ENCODE assay signal across 20 cellular contexts in the genomic region with DNA sequence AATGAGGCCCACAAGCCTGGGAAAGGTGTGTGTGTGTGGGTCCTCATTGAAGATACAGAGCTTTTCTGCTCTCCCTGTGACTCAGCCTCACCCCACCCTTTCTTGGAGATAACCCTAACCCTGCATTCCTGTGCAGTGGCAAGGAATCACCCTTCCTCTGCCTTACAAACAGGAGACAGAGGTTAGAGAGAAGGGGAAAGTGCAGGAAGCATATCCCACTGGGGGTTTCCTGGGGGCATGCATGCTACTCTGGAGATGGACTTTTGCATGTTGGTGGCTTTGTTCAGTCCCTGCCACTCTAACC. TPM values are rescaled to one million over a fixed set of nuclear protein-coding genes. Genes with fewer than 3 reads are reported as not detected.
"Had no signal": no experiment of that assay in that cellular context is flagged by ENCODE, and none has a peak within 500 bp of the region (broad histone marks: within the 10 kb centered on the region; RNA-seq: fewer than 3 reads in every experiment).

No MANE protein-coding gene starts in this region.

- H3K36me3 Mint-ChIP-seq: activated naive CD8-positive, alpha-beta T cell treated with anti-CD3 and anti-CD28 coated beads for 36 hours had no signal

- H3K27ac Mint-ChIP-seq: activated CD4-positive, alpha-beta memory T cell treated with anti-CD3 and anti-CD28 coated beads, Interleukin-2, amount 10 ng/mL, durations not matched to agents 7 days and 5 days; activated naive CD8-positive, alpha-beta T cell treated with anti-CD3 and anti-CD28 coated beads for 36 hours; effector memory CD8-positive, alpha-beta T cell had no signal

- DNase-seq: activated CD4-positive, alpha-beta memory T cell treated with anti-CD3 and anti-CD28 coated beads, Interleukin-2, amount 10 ng/mL, durations not matched to agents 7 days and 5 days; activated gamma-delta T cell treated with Interleukin-2 at 50 U/mL for 16 hours; activated naive CD8-positive, alpha-beta T cell treated with anti-CD3 and anti-CD28 coated beads for 36 hours; activated T-cell treated with anti-CD3 and anti-CD28 coated beads, Interleukin-2, amount 50 U/mL, for 48 hours; aorta; caudate nucleus; cortex of kidney; effector memory CD8-positive, alpha-beta T cell; hippocampal formation; lower lobe of right lung; midbrain; nucleus accumbens; spleen; stimulated activated CD4-positive, alpha-beta T cell treated with anti-CD3 and anti-CD28 coated beads, Interleukin-1b, Interleukin-23, amount 100 ng/mL, for 48 hours; stimulated activated naive CD4-positive, alpha-beta T cell; SW 1271; transverse colon had no signal

- H3K27ac ChIP-seq: lower lobe of right lung, prostate gland, spleen, transverse colon had no signal

- H3K4me1 ChIP-seq: prostate gland had no signal

- ATAC-seq: effector memory CD8-positive, alpha-beta T cell; sciatic nerve had no signal

- H3K36me3 ChIP-seq: lower lobe of right lung, prostate gland, spleen, transverse colon had no signal

- H3K4me3 ChIP-seq: lower lobe of right lung, prostate gland, spleen, transverse colon had no signal

- H3K9me3 ChIP-seq: lower lobe of right lung, prostate gland, spleen, transverse colon had no signal

- H3K9me3 Mint-ChIP-seq: activated CD4-positive, alpha-beta memory T cell treated with anti-CD3 and anti-CD28 coated beads, Interleukin-2, amount 10 ng/mL, durations not matched to agents 7 days and 5 days; activated naive CD8-positive, alpha-beta T cell treated with anti-CD3 and anti-CD28 coated beads for 36 hours; effector memory CD8-positive, alpha-beta T cell had no signal

- H3K4me3 Mint-ChIP-seq: activated CD4-positive, alpha-beta memory T cell treated with anti-CD3 and anti-CD28 coated beads, Interleukin-2, amount 10 ng/mL, durations not matched to agents 7 days and 5 days; activated naive CD8-positive, alpha-beta T cell treated with anti-CD3 and anti-CD28 coated beads for 36 hours had no signal

RNA-seq across cellular contexts. Expression of gene LHX2, which starts 4.5 kb away (rescaled TPM):
- total RNA-seq: activated CD4-positive, alpha-beta memory T cell treated with anti-CD3 and anti-CD28 coated beads, Interleukin-2, amount 10 ng/mL, durations not matched to agents 7 days and 5 days; activated naive CD8-positive, alpha-beta T cell treated with anti-CD3 and anti-CD28 coated beads for 36 hours; epithelial cell of proximal tubule; lower lobe of right lung; sciatic nerve; transverse colon had no signal
